8 cellular contexts compared by ENCODE assay signal in genomic region chr15:57376695-57377477, GRCh38. TPM values are rescaled to one million over a fixed set of nuclear protein-coding genes. Genes with fewer than 3 reads are reported as not detected.
DNase-seq lines count a peak whose midpoint lies in the region; FAIRE-seq and TF ChIP-seq lines count a peak whose summit lies in the region.

No MANE protein-coding gene starts in this region.

- peaks cover 5% of the 10 kb centered on the region for H3K79me2 ChIP-seq in mesendoderm (ENCODE audit: control insufficient read depth, insufficient read depth, low read length)

- TF ChIP-seq CTCF in AG09309 (IDR thresholded peaks at IDR 0.05; ENCODE audit: control insufficient read depth, insufficient read depth, low read depth, low read length, missing control alignments) = no peak
- TF ChIP-seq CTCF in HL-60 (IDR thresholded peaks at IDR 0.05; ENCODE audit: insufficient read depth, low read length) = no peak

- peak overlapping the region; percentile 86 for H3K4me2 ChIP-seq in mesendoderm (ENCODE audit: low read length)

- H4K5ac ChIP-seq in mesendoderm (ENCODE audit: low read length) = no peak overlapping the region

- peak overlapping the region; percentile 94 for H3K18ac ChIP-seq in mesendoderm (ENCODE audit: low read length)

- H2BK120ac ChIP-seq in mesendoderm (ENCODE audit: low read depth, low read length) = peak overlapping the region; percentile 30

- H3K56ac ChIP-seq in mesendoderm (ENCODE audit: low read length) = peak overlapping the region; percentile 89

- DNase-seq in AG09309 (ENCODE audit: low read depth) (no peak), HL-60 (ENCODE audit: low read depth in 1 of 2, low spot score in 1 of 2) (no peak), dermis blood vessel endothelial cell (peak; percentile 22), mesendoderm (peak; percentile 65), urothelium cell line (ENCODE audit: low spot score) (peak; percentile 53), cerebellar cortex (ENCODE audit: low spot score) (no peak), activated gamma-delta T cell treated with Interleukin-2 at 50 U/mL for 16 hours (no peak)
- no peak for DNase-seq in stimulated activated CD4-positive, alpha-beta T cell treated with anti-CD3 and anti-CD28 coated beads, Interleukin-2, amount 100 ng/mL, for 48 hours

- H3K27me3 ChIP-seq in HL-60 (ENCODE audit: insufficient read depth, poor library complexity, severe bottlenecking) (peaks cover 31% of the 10 kb centered on the region), mesendoderm (ENCODE audit: insufficient read depth, low read length, poor library complexity) (no peaks in the 10 kb centered on the region)

- no peak overlapping the region for H2BK15ac ChIP-seq in mesendoderm (replicated peaks; ENCODE audit: low read depth)

- H3K4ac ChIP-seq in mesendoderm (ENCODE audit: low read depth, low read length) = peak overlapping the region; percentile 41

- no peak overlapping the region for H2BK5ac ChIP-seq in mesendoderm (ENCODE audit: low read length)

- H3K9ac ChIP-seq in mesendoderm (ENCODE audit: low read length) = peak overlapping the region; percentile 79

- peak; percentile 5 for FAIRE-seq in urothelium cell line (lab: Jason Lieb, UNC)

- H3K23ac ChIP-seq in mesendoderm (ENCODE audit: low read length) = no peak overlapping the region

- WGBS in mesendoderm (ENCODE audit: extremely low coverage, insufficient coverage, low lambda C conversion rate) = no CpG with 5 or more reads among the region's 49 CpGs

- peak overlapping the region; percentile 49 for H3K4me3 ChIP-seq in AG09309 (ENCODE audit: control insufficient read depth, low read depth, low read length)
- H3K4me3 ChIP-seq in HL-60 (replicated peaks; ENCODE audit: insufficient read depth, low read length) = peak overlapping the region; percentile 22; the same call in 1 of the 2 replicates
- H3K4me3 ChIP-seq in mesendoderm (ENCODE audit: low read length) = peak overlapping the region; percentile 69

- H3K36me3 ChIP-seq in mesendoderm (ENCODE audit: control insufficient read depth, insufficient read depth, low read length) = no peaks in the 10 kb centered on the region

- no peak overlapping the region for H3K27ac ChIP-seq in HL-60 (replicated peaks)
- peak overlapping the region; percentile 28 for H3K27ac ChIP-seq in mesendoderm (ENCODE audit: low read depth, low read length)

- H3K4me1 ChIP-seq in mesendoderm (ENCODE audit: control insufficient read depth, low read depth, low read length) = peaks cover 6% of the 10 kb centered on the region

- no peak overlapping the region for H2AK5ac ChIP-seq in mesendoderm (ENCODE audit: low read length)

- H3K79me1 ChIP-seq in mesendoderm (ENCODE audit: low read length) = peaks cover 7% of the 10 kb centered on the region

- H4K8ac ChIP-seq in mesendoderm (ENCODE audit: low read depth, low read length) = no peak overlapping the region

RNA-seq across cellular contexts. Expression of gene CGNL1, which starts 0.6 kb away (rescaled TPM):
- total RNA-seq in dermis blood vessel endothelial cell = 16.3 and 21.1 TPM in 2 replicates
- polyA plus RNA-seq in mesendoderm (2013, experiment 1 of 2) = 8.1 TPM
- polyA plus RNA-seq in mesendoderm (2013, experiment 2 of 2) = 8.8 TPM

Comparison
In these comparisons a context has a peak if more than half of its experiments do, and no peak if none do; other contexts are left out.
1. DNase-seq: peak in dermis blood vessel endothelial cell (single experiment), mesendoderm (single experiment) and urothelium cell line (single experiment); none in AG09309 (single experiment), HL-60 (0 of 2), stimulated activated CD4-positive, alpha-beta T cell treated with anti-CD3 and anti-CD28 coated beads, Interleukin-2, amount 100 ng/mL, for 48 hours (0 of 2), cerebellar cortex (single experiment) and activated gamma-delta T cell treated with Interleukin-2 at 50 U/mL for 16 hours (single experiment).
2. Peak in every context shown above with its lines, with median percentiles within 50 percentile points of each other: H3K4me3 ChIP-seq.